25 cellular contexts compared by ENCODE assay signal in the genomic region with DNA sequence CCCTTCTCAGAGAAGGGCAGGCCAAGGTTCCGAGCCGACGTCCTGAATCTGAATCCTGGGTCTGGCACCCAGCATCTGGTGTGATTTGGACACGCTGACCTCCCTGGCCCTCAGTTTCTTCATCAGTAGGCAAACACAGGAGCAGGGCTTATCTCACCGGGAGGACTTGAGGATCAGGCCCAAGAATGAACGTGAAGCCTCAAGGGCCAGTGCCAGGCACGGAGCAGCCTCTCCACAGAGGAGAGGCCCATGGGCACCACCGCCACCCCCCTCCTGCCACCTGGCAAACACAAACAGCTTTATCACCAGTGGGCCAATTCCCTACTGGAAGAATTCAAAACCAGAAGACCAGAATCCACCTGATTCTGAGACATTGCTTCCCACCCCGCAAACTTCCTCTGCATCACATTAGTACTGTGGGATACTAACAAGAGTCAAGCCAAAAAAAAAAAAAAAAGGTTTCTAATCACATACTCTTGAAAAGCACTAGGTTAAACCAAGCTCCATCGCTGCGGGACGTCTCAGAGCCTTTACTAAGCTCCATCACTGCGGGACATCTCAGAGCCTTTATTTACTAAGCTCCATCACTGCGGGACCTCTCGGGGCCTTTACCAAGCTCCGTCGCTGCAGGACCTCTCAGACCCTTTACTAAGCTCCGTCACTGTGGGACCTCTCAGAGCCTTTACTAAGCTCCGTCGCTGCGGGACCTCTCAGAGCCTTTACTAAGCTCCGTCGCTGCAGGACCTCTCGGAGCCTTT.
DNase-seq lines count a peak whose midpoint lies in the region; ATAC-seq, FAIRE-seq and TF ChIP-seq lines count a peak whose summit lies in the region.
"Had no signal": no experiment of that assay in that cellular context is flagged by ENCODE, and none has a peak within 500 bp of the region (broad histone marks: within the 10 kb centered on the region; RNA-seq: fewer than 3 reads in every experiment).

No MANE protein-coding gene starts in this region.

- H3K36me3 Mint-ChIP-seq in chondrocyte (ENCODE audit: low read depth): peaks cover 4% of the 10 kb centered on the region
- H3K36me3 Mint-ChIP-seq: activated CD8-positive, alpha-beta memory T cell treated with anti-CD3 and anti-CD28 coated beads, Interleukin-2, amount 10 ng/mL, durations not matched to agents 7 days and 5 days had no signal

- no peak for FAIRE-seq in HTR-8/SVneo (lab: Jason Lieb, UNC)
- FAIRE-seq: A549, endometrium had no signal

- no peaks in the 10 kb centered on the region for H3K9me3 Mint-ChIP-seq in chondrocyte (ENCODE audit: low read depth)
- H3K9me3 Mint-ChIP-seq: activated T-cell treated with anti-CD3 and anti-CD28 coated beads, Interleukin-2, amount 50 U/mL, for 4 hours; stimulated activated memory B cell treated with anti-CD40 and anti-IgM and Interleukin-4, amounts not matched to agents 10 μg/mL and 1 μg/mL and 100 μg/mL, for 72 hours had no signal

- H3K27ac ChIP-seq in right atrium auricular region (no peak overlapping the region), transverse colon (no peak overlapping the region)
- H3K27ac ChIP-seq: A549, esophagus squamous epithelium, foreskin keratinocyte, WERI-Rb-1 had no signal

- H3K4me3 ChIP-seq in right atrium auricular region (no peak overlapping the region), mucosa of descending colon (no peak overlapping the region), transverse colon (no peak overlapping the region)
- H3K4me3 ChIP-seq: A549, esophagus squamous epithelium had no signal

- H3K27me3 ChIP-seq in right atrium auricular region: no peaks in the 10 kb centered on the region
- no peaks in the 10 kb centered on the region for H3K27me3 ChIP-seq in transverse colon
- H3K27me3 ChIP-seq: esophagus squamous epithelium, foreskin keratinocyte had no signal

- DNase-seq in Right ventricle myocardium superior: peak; percentile 27
- DNase-seq in right atrium auricular region (ENCODE audit: low spot score): no peak
- peak; percentile 42 for DNase-seq in chondrocyte (ENCODE audit: low spot score)
- peak in 2 of 3 donors; percentile 3 to 7 for DNase-seq in mucosa of descending colon
- DNase-seq in transverse colon: peak; percentile 1
- no peak for DNase-seq in HTR-8/SVneo (ENCODE audit: insufficient read length, low spot score)
- DNase-seq in occipital lobe (lab: John Stamatoyannopoulos, UW): no peak
- DNase-seq: activated CD4-positive, alpha-beta T cell treated with anti-CD3 and anti-CD28 coated beads, Interleukin-2, amount 50 U/mL, for 1 hour; activated CD8-positive, alpha-beta memory T cell treated with anti-CD3 and anti-CD28 coated beads, Interleukin-2, amount 10 ng/mL, durations not matched to agents 7 days and 5 days; activated T-cell treated with anti-CD3 and anti-CD28 coated beads, Interleukin-2, amount 50 U/mL, for 4 hours; Calu3; CD4-positive, CD25-positive, alpha-beta regulatory T cell; DMS79 treated with DMSO at 0.1 percent for 48 hours; esophagus squamous epithelium; foreskin keratinocyte; GF-D8; HCEC 1CT; mammary epithelial cell; NCI-H510A; T1000; WERI-Rb-1 had no signal

- no peak overlapping the region for H3K27ac Mint-ChIP-seq in chondrocyte (ENCODE audit: unreplicated experiment)
- H3K27ac Mint-ChIP-seq: activated CD8-positive, alpha-beta memory T cell treated with anti-CD3 and anti-CD28 coated beads, Interleukin-2, amount 10 ng/mL, durations not matched to agents 7 days and 5 days; CD4-positive, CD25-positive, alpha-beta regulatory T cell; stimulated activated memory B cell treated with anti-CD40 and anti-IgM and Interleukin-4, amounts not matched to agents 10 μg/mL and 1 μg/mL and 100 μg/mL, for 72 hours had no signal

- H3K4me3 Mint-ChIP-seq in chondrocyte (ENCODE audit: unreplicated experiment): no peak overlapping the region
- H3K4me3 Mint-ChIP-seq: activated CD8-positive, alpha-beta memory T cell treated with anti-CD3 and anti-CD28 coated beads, Interleukin-2, amount 10 ng/mL, durations not matched to agents 7 days and 5 days; activated T-cell treated with anti-CD3 and anti-CD28 coated beads, Interleukin-2, amount 50 U/mL, for 4 hours; stimulated activated memory B cell treated with anti-CD40 and anti-IgM and Interleukin-4, amounts not matched to agents 10 μg/mL and 1 μg/mL and 100 μg/mL, for 72 hours had no signal

- no peak for TF ChIP-seq POLR2A in transverse colon (IDR thresholded peaks at IDR 0.05)

- WGBS in transverse colon (ENCODE audit: low coverage in 1 of 2), 2 donors: 92 to 98% methylated on average over 12 to 24 of the region's 24 CpGs

- TF ChIP-seq EP300 in transverse colon (IDR thresholded peaks at IDR 0.05; ENCODE audit: low read depth): no peak

- TF ChIP-seq CTCF in right atrium auricular region (IDR thresholded peaks at IDR 0.05): no peak
- no peak for TF ChIP-seq CTCF in chondrocyte (IDR thresholded peaks at IDR 0.05)
- no peak for TF ChIP-seq CTCF in mucosa of descending colon (IDR thresholded peaks at IDR 0.05)
- TF ChIP-seq CTCF in transverse colon (IDR thresholded peaks at IDR 0.05): no peak

- no peaks in the 10 kb centered on the region for H3K36me3 ChIP-seq in right atrium auricular region
- no peaks in the 10 kb centered on the region for H3K36me3 ChIP-seq in mucosa of descending colon (ENCODE audit: low read depth)
- H3K36me3 ChIP-seq in transverse colon: no peaks in the 10 kb centered on the region

- in situ Hi-C loops in transverse colon (cut with MboI; ENCODE audit: low pct_ligation_motif_present in 1 of 4, low pct_unique_long_range_greater_than_20kb in 1 of 4, low sequenced_read_pairs in 3 of 4): no loop called here

- peaks cover 19% of the 10 kb centered on the region for H3K27me3 Mint-ChIP-seq in chondrocyte (ENCODE audit: low read depth)
- H3K27me3 Mint-ChIP-seq: activated CD8-positive, alpha-beta memory T cell treated with anti-CD3 and anti-CD28 coated beads, Interleukin-2, amount 10 ng/mL, durations not matched to agents 7 days and 5 days; CD4-positive, CD25-positive, alpha-beta regulatory T cell; stimulated activated memory B cell treated with anti-CD40 and anti-IgM and Interleukin-4, amounts not matched to agents 10 μg/mL and 1 μg/mL and 100 μg/mL, for 72 hours had no signal

- no peaks in the 10 kb centered on the region for H3K9me3 ChIP-seq in right atrium auricular region
- H3K9me3 ChIP-seq in mucosa of descending colon: no peaks in the 10 kb centered on the region
- no peaks in the 10 kb centered on the region for H3K9me3 ChIP-seq in transverse colon
- H3K9me3 ChIP-seq: A549, esophagus squamous epithelium had no signal

- intact Hi-C loops in Right ventricle myocardium superior (cut with DNase I): no loop called here
- intact Hi-C loops in mucosa of descending colon (cut with DNase I, micrococcal nuclease): no loop called here
- intact Hi-C loops in transverse colon (cut with DNase I; ENCODE audit: low total_unique reads): loop anchor here (2.0 kb wide), 1 partner anchor 59 kb away; no protein-coding TSS in a partner anchor

- no peaks in the 10 kb centered on the region for H3K4me1 ChIP-seq in right atrium auricular region
- peaks cover 4% of the 10 kb centered on the region for H3K4me1 ChIP-seq in mucosa of descending colon (ENCODE audit: low read depth)
- peaks cover 0 to 8% (median 3%) of the 10 kb centered on the region in 4 donors for H3K4me1 ChIP-seq in transverse colon
- H3K4me1 ChIP-seq: A549, esophagus squamous epithelium, foreskin keratinocyte had no signal

- ATAC-seq in Right ventricle myocardium superior (ENCODE audit: poor library complexity) (no peak), mucosa of descending colon (no peak), HG03457 (IDR thresholded peaks at IDR 0.05; ENCODE audit: unreplicated experiment) (no peak)
- ATAC-seq: A549; activated CD8-positive, alpha-beta memory T cell treated with anti-CD3 and anti-CD28 coated beads, Interleukin-2, amount 10 ng/mL, durations not matched to agents 7 days and 5 days; activated T-cell treated with anti-CD3 and anti-CD28 coated beads, Interleukin-2, amount 50 U/mL, for 4 hours; foreskin keratinocyte; stimulated activated memory B cell treated with anti-CD40 and anti-IgM and Interleukin-4, amounts not matched to agents 10 μg/mL and 1 μg/mL and 100 μg/mL, for 72 hours had no signal

- no peaks in the 10 kb centered on the region for H3K4me1 Mint-ChIP-seq in chondrocyte (ENCODE audit: low read depth)
- H3K4me1 Mint-ChIP-seq: activated CD8-positive, alpha-beta memory T cell treated with anti-CD3 and anti-CD28 coated beads, Interleukin-2, amount 10 ng/mL, durations not matched to agents 7 days and 5 days; stimulated activated memory B cell treated with anti-CD40 and anti-IgM and Interleukin-4, amounts not matched to agents 10 μg/mL and 1 μg/mL and 100 μg/mL, for 72 hours had no signal

Comparison
In these comparisons a context has a peak if more than half of its experiments do, and no peak if none do; other contexts are left out.
1. DNase-seq: peak in Right ventricle myocardium superior (single experiment), chondrocyte (single experiment), mucosa of descending colon (2 of 3) and transverse colon (single experiment); none in right atrium auricular region (single experiment), HTR-8/SVneo (single experiment) and occipital lobe (single experiment).